ENCODE assay signal across 23 cellular contexts in genomic region chr6:33841070-33841469, GRCh38. TPM values are rescaled to one million over a fixed set of nuclear protein-coding genes. Genes with fewer than 3 reads are reported as not detected.
DNase-seq lines count a peak whose midpoint lies in the region; ATAC-seq and TF ChIP-seq lines count a peak whose summit lies in the region.
"Had no signal": no experiment of that assay in that cellular context is flagged by ENCODE, and none has a peak within 500 bp of the region (broad histone marks: within the 10 kb centered on the region; RNA-seq: fewer than 3 reads in every experiment).

No MANE protein-coding gene starts in this region.

- no peak overlapping the region for H3K4ac ChIP-seq in trophoblast cell (ENCODE audit: low read depth, low read length)

- no peaks in the 10 kb centered on the region for H3K79me2 ChIP-seq in trophoblast cell (ENCODE audit: control insufficient read depth, insufficient read depth, low read length, poor library complexity)

- no peak overlapping the region for H3K18ac ChIP-seq in trophoblast cell (ENCODE audit: low read length)

- H3K79me1 ChIP-seq in trophoblast cell (ENCODE audit: low read length): peaks cover 11% of the 10 kb centered on the region

- no peak overlapping the region for H3K9ac ChIP-seq in trophoblast cell (ENCODE audit: low read length)

- H3K23ac ChIP-seq in trophoblast cell (ENCODE audit: low read length): no peak overlapping the region

- no peak overlapping the region for H2BK5ac ChIP-seq in trophoblast cell (ENCODE audit: low read depth, low read length, poor library complexity)

- no peak overlapping the region for H3K27ac ChIP-seq in brain microvascular endothelial cell
- H3K27ac ChIP-seq in trophoblast cell (ENCODE audit: low read depth, low read length): no peak overlapping the region
- H3K27ac ChIP-seq: gastroesophageal sphincter, right atrium auricular region had no signal

- peaks cover 30 to 37% of the 10 kb centered on the region in 2 experiments for H3K4me1 ChIP-seq in trophoblast cell (ENCODE audit: control insufficient read depth in 1 of 2, insufficient read depth in 2 of 2, low read length in 2 of 2)

- no peak overlapping the region for H4K8ac ChIP-seq in trophoblast cell (ENCODE audit: low read depth, low read length)

- H2BK120ac ChIP-seq in trophoblast cell (ENCODE audit: insufficient read depth, low read length, poor library complexity): no peak overlapping the region

- H3K27me3 ChIP-seq in brain microvascular endothelial cell (replicated peaks): no peaks in the 10 kb centered on the region
- H3K27me3 ChIP-seq in trophoblast cell (ENCODE audit: insufficient read depth, low read length): no peaks in the 10 kb centered on the region
- H3K27me3 ChIP-seq: right atrium auricular region, upper lobe of left lung had no signal

- H3K9me3 ChIP-seq in trophoblast cell (ENCODE audit: insufficient read depth, low read depth, low read length): no peaks in the 10 kb centered on the region
- H3K9me3 ChIP-seq: upper lobe of left lung had no signal

- no peak overlapping the region for H2AK5ac ChIP-seq in trophoblast cell (ENCODE audit: low read length)

- no peak for ATAC-seq in GM19463 (IDR thresholded peaks at IDR 0.05; ENCODE audit: unreplicated experiment)
- no peak for ATAC-seq in GM18519 (IDR thresholded peaks at IDR 0.05; ENCODE audit: low FRiP score, unreplicated experiment)
- ATAC-seq: gastroesophageal sphincter, Right ventricle myocardium inferior had no signal

- H3K14ac ChIP-seq in trophoblast cell (ENCODE audit: low read length): no peak overlapping the region

- DNase-seq in NCI-H82 (lab: John Stamatoyannopoulos, UW) (peak; percentile 26), NCI-H82 treated with DMSO at 0.1 percent for 48 hours (lab: John Stamatoyannopoulos, UW; ENCODE audit: unreplicated experiment) (no peak), LHCN-M2 (ENCODE audit: low read depth) (peak; percentile 20), brain microvascular endothelial cell (no peak), trophoblast cell (no peak), midbrain (lab: John Stamatoyannopoulos, UW) (no peak)
- DNase-seq: H7, hypothalamus, MM.1S, NCI-H1436 treated with DMSO at 0.1 percent for 48 hours, NCI-H526 treated with DMSO at 0.1 percent for 48 hours, upper lobe of left lung had no signal

- H2BK12ac ChIP-seq in trophoblast cell (ENCODE audit: low read length): peak overlapping the region; percentile 9

- H3K4me3 ChIP-seq in brain microvascular endothelial cell (ENCODE audit: low read depth, low read length) (no peak overlapping the region), trophoblast cell (ENCODE audit: low read depth, low read length) (no peak overlapping the region)
- H3K4me3 ChIP-seq: gastroesophageal sphincter, lung, right atrium auricular region, upper lobe of left lung had no signal

- H4K12ac ChIP-seq in trophoblast cell (ENCODE audit: low read depth, low read length): no peak overlapping the region

- no peak overlapping the region for H3K4me2 ChIP-seq in trophoblast cell (ENCODE audit: low read length)

- peak overlapping the region; percentile 21 for H4K91ac ChIP-seq in trophoblast cell (ENCODE audit: low read depth, low read length)

- no peak overlapping the region for H2AFZ ChIP-seq in trophoblast cell (ENCODE audit: insufficient read depth, low read length, poor library complexity)

- H3K36me3 ChIP-seq in brain microvascular endothelial cell (replicated peaks) (no peaks in the 10 kb centered on the region), trophoblast cell (ENCODE audit: control insufficient read depth in 1 of 2, insufficient read depth in 2 of 2, low read length in 2 of 2) (no peaks in the 10 kb centered on the region)
- H3K36me3 ChIP-seq: gastroesophageal sphincter, right atrium auricular region, upper lobe of left lung had no signal

- in situ Hi-C loops in brain microvascular endothelial cell (cut with HindIII; ENCODE audit: low pct_ligation_motif_present, low sequenced_read_pairs): no loop called here

- TF ChIP-seq CTCF in brain microvascular endothelial cell (IDR thresholded peaks at IDR 0.05; ENCODE audit: low read depth, low read length, missing control alignments): peak; percentile 20

- no CpG with 5 or more reads among the region's 3 CpGs for whole genome bisulfite sequencing in trophoblast cell (ENCODE audit: extremely low coverage, insufficient coverage, insufficient read length)

RNA-seq across cellular contexts. Expression of gene MLN, which starts 37.3 kb away (rescaled TPM):
- total RNA-seq in LHCN-M2 (2014; rRNA removed): not detected in 2 replicates
- not detected for polyA plus RNA-seq in LHCN-M2 (2012)
- polyA plus RNA-seq in trophoblast cell (2013): 0.10 TPM in 1 of 2 replicates, not detected in the other
- total RNA-seq: A172, astrocyte, gastroesophageal sphincter, H7, lung, myocyte, omental fat pad, right atrium auricular region, Right ventricle myocardium inferior, upper lobe of left lung had no signal
- polyA plus RNA-seq: CD14-positive monocyte, lung had no signal

RNA-seq across cellular contexts. Expression of gene LEMD2, which starts 52.1 kb away (rescaled TPM):
- 52.5 and 57.8 TPM in 2 replicates for total RNA-seq in LHCN-M2 (2014; rRNA removed)
- 37.1 TPM for polyA plus RNA-seq in LHCN-M2 (2012)
- 28.0 TPM in 2 replicates for polyA plus RNA-seq in trophoblast cell (2013)

Comparison
In these comparisons a context has a peak if more than half of its experiments do, and no peak if none do; other contexts are left out.
1. DNase-seq: peak in NCI-H82 (single experiment) and LHCN-M2 (single experiment); none in NCI-H82 treated with DMSO at 0.1 percent for 48 hours (single experiment), brain microvascular endothelial cell (single experiment), trophoblast cell (0 of 2) and midbrain (single experiment).